ENCODE assay signal across 21 cellular contexts in the genomic region with DNA sequence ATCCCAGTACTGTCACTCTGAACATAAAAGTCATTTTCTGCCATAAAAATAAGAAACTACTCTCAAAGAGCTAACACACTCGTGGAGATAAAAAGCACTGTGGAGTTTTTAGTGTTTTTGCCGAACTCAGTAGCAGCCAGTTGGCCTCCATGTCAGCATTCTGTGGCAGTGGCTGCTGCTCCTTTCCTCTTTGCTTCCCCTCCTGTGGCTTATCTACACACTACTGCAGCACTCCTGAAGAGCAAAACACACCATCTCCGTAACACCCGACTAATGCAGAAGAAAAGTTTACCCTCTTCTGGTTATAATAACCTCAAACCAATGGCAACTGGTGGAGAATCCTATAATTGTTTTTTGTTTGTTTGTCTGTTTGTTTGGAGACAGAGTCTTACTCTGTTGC.
"Had no signal": no experiment of that assay in that cellular context is flagged by ENCODE, and none has a peak within 500 bp of the region (broad histone marks: within the 10 kb centered on the region; RNA-seq: fewer than 3 reads in every experiment).

No MANE protein-coding gene starts in this region.

- H3K4me1 ChIP-seq: testis had no signal

- H3K27me3 Mint-ChIP-seq: naive thymus-derived CD8-positive, alpha-beta T cell; T-cell had no signal

- H3K36me3 ChIP-seq: brain microvascular endothelial cell had no signal

- ATAC-seq: activated CD4-positive, CD25-positive, alpha-beta regulatory T cell treated with anti-CD3 and anti-CD28 coated beads, Interleukin-2, amount 50 U/mL, for 24 hours; esophagus mucosa; gastrocnemius medialis; naive thymus-derived CD8-positive, alpha-beta T cell; sciatic nerve; T-cell had no signal

- H3K4me3 ChIP-seq: gastrocnemius medialis, smooth muscle cell, stomach, testis, upper lobe of left lung had no signal

- H3K4me3 Mint-ChIP-seq: T-cell had no signal

- H3K27ac Mint-ChIP-seq: T-cell had no signal

- H3K9me3 ChIP-seq: gastrocnemius medialis, stomach, testis, upper lobe of left lung had no signal

- DNase-seq: activated CD4-positive, alpha-beta T cell treated with anti-CD3 and anti-CD28 coated beads, Interleukin-2, amount 50 U/mL, for 1 hour; activated CD8-positive, alpha-beta memory T cell treated with anti-CD3 and anti-CD28 coated beads, Interleukin-2, amount 50 U/mL, for 4 hours; activated effector memory CD4-positive, alpha-beta T cell treated with anti-CD3 and anti-CD28 coated beads, Interleukin-2, amount 50 U/mL, for 16 hours; activated naive CD4-positive, alpha-beta T cell treated with anti-CD3 and anti-CD28 coated beads, Interleukin-2, amount 50 U/mL, for 16 hours; activated T-cell treated with anti-CD3 and anti-CD28 coated beads, Interleukin-2, amount 50 U/mL, for 48 hours; aorta; brain microvascular endothelial cell; effector CD4-positive, alpha-beta T cell; gastrocnemius medialis; head of caudate nucleus; mesendoderm; naive thymus-derived CD8-positive, alpha-beta T cell; stimulated activated CD4-positive, alpha-beta T cell treated with anti-CD3 and anti-CD28 coated beads, Interleukin-4, amount 100 ng/mL, for 1 hour; stomach; T-cell; testis; upper lobe of left lung had no signal

- H3K27ac ChIP-seq: brain microvascular endothelial cell, gastrocnemius medialis, stomach, testis, upper lobe of left lung had no signal

- H3K4me2 ChIP-seq: smooth muscle cell had no signal

- H3K27me3 ChIP-seq: brain microvascular endothelial cell, gastrocnemius medialis, stomach, testis, upper lobe of left lung had no signal

- H3K9me3 Mint-ChIP-seq: naive thymus-derived CD8-positive, alpha-beta T cell; T-cell had no signal
